Comparison of ENCODE assay signal across 1 cellular context in the genomic region with DNA sequence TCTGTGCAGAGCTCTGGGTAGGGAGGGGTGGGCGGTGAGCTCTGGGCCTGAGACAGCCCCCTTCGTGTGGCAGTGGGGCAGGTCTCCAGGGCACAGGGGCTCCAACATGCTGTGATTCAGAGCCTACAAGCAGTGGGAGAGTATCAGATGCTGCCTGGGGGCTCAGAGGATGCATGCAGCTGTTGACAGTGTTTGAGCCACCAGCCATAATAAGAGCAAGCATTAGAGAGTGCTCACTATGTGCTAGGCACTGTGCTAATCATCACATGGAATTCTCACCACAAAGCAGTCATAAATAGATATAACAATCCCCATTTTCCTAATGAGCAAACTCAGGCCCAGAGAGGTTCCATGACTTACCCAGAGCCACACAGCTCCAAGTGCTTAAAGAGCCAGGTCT.
TF ChIP-seq lines count a peak whose summit lies in the region.

No MANE protein-coding gene starts in this region.

TF ChIP-seq in HepG2, 621 proteins besides CTCF, POLR2A, EP300 and RAD21:
- TF ChIP-seq ZNF205 (CRISPR knock-in tag; IDR thresholded peaks at IDR 0.05) (peak; percentile 84), SP1 (IDR thresholded peaks at IDR 0.05) (no peak), SP1 (CRISPR knock-in tag; IDR thresholded peaks at IDR 0.05) (no peak), ZNF75D (CRISPR knock-in tag; IDR thresholded peaks at IDR 0.05; ENCODE audit: borderline replicate concordance) (no peak), KDM2A (CRISPR knock-in tag; IDR thresholded peaks at IDR 0.05; ENCODE audit: borderline replicate concordance, low read depth) (no peak), SETDB1 (CRISPR knock-in tag; IDR thresholded peaks at IDR 0.05; ENCODE audit: borderline replicate concordance) (no peak), MXD4 (CRISPR knock-in tag; IDR thresholded peaks at IDR 0.05) (no peak), ZNF768 (CRISPR knock-in tag; IDR thresholded peaks at IDR 0.05) (peak; percentile 70)
- TF ChIP-seq, protein P1, sequence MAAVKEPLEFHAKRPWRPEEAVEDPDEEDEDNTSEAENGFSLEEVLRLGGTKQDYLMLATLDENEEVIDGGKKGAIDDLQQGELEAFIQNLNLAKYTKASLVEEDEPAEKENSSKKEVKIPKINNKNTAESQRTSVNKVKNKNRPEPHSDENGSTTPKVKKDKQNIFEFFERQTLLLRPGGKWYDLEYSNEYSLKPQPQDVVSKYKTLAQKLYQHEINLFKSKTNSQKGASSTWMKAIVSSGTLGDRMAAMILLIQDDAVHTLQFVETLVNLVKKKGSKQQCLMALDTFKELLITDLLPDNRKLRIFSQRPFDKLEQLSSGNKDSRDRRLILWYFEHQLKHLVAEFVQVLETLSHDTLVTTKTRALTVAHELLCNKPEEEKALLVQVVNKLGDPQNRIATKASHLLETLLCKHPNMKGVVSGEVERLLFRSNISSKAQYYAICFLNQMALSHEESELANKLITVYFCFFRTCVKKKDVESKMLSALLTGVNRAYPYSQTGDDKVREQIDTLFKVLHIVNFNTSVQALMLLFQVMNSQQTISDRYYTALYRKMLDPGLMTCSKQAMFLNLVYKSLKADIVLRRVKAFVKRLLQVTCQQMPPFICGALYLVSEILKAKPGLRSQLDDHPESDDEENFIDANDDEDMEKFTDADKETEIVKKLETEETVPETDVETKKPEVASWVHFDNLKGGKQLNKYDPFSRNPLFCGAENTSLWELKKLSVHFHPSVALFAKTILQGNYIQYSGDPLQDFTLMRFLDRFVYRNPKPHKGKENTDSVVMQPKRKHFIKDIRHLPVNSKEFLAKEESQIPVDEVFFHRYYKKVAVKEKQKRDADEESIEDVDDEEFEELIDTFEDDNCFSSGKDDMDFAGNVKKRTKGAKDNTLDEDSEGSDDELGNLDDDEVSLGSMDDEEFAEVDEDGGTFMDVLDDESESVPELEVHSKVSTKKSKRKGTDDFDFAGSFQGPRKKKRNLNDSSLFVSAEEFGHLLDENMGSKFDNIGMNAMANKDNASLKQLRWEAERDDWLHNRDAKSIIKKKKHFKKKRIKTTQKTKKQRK (IDR thresholded peaks at IDR 0.05; ENCODE audit: low read length) = no peak
- TF ChIP-seq, protein P2, sequence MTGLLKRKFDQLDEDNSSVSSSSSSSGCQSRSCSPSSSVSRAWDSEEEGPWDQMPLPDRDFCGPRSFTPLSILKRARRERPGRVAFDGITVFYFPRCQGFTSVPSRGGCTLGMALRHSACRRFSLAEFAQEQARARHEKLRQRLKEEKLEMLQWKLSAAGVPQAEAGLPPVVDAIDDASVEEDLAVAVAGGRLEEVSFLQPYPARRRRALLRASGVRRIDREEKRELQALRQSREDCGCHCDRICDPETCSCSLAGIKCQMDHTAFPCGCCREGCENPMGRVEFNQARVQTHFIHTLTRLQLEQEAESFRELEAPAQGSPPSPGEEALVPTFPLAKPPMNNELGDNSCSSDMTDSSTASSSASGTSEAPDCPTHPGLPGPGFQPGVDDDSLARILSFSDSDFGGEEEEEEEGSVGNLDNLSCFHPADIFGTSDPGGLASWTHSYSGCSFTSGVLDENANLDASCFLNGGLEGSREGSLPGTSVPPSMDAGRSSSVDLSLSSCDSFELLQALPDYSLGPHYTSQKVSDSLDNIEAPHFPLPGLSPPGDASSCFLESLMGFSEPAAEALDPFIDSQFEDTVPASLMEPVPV (CRISPR knock-in tag; IDR thresholded peaks at IDR 0.05) = no peak
